18 cellular contexts compared by ENCODE assay signal in genomic region chr12:12572659-12573058, GRCh38.
"Had no signal": no experiment of that assay in that cellular context is flagged by ENCODE, and none has a peak within 500 bp of the region (broad histone marks: within the 10 kb centered on the region; RNA-seq: fewer than 3 reads in every experiment).

No MANE protein-coding gene starts in this region.

- H3K36me3 ChIP-seq: gastrocnemius medialis, neutrophil, spleen had no signal

- H3K4me1 ChIP-seq: gastrocnemius medialis had no signal

- ATAC-seq: esophagus mucosa; gastrocnemius medialis; left lobe of liver; naive thymus-derived CD4-positive, alpha-beta T cell; sciatic nerve; stimulated activated memory B cell treated with anti-CD40 and anti-IgM and Interleukin-4, amounts not matched to agents 10 μg/mL and 1 μg/mL and 100 μg/mL, for 72 hours had no signal

- FAIRE-seq: endometrium had no signal

- DNase-seq: effector memory CD4-positive, alpha-beta T cell; gastrocnemius medialis; glutamatergic neuron; islet precursor cell; mammary epithelial cell; naive thymus-derived CD4-positive, alpha-beta T cell; posterior cingulate gyrus; spleen; stimulated activated CD4-positive, alpha-beta T cell treated with anti-CD3 and anti-CD28 coated beads, Interleukin-15, amount 100 ng/mL, for 24 hours; stimulated activated CD4-positive, alpha-beta T cell treated with anti-CD3 and anti-CD28 coated beads, Interleukin-1b, Interleukin-23, amount 100 ng/mL, for 48 hours; stimulated activated CD4-positive, alpha-beta T cell treated with anti-CD3 and anti-CD28 coated beads, Interleukin-4, amount 100 ng/mL, for 24 hours; trophoblast cell had no signal

- H3K27ac ChIP-seq: gastrocnemius medialis, neutrophil, spleen had no signal

- H3K4me3 ChIP-seq: gastrocnemius medialis, spleen had no signal

- H3K27me3 ChIP-seq: gastrocnemius medialis, neutrophil, spleen had no signal

- H3K9me3 ChIP-seq: gastrocnemius medialis, neutrophil, spleen had no signal
